Comparison of ENCODE assay signal across 8 cellular contexts in the genomic region with DNA sequence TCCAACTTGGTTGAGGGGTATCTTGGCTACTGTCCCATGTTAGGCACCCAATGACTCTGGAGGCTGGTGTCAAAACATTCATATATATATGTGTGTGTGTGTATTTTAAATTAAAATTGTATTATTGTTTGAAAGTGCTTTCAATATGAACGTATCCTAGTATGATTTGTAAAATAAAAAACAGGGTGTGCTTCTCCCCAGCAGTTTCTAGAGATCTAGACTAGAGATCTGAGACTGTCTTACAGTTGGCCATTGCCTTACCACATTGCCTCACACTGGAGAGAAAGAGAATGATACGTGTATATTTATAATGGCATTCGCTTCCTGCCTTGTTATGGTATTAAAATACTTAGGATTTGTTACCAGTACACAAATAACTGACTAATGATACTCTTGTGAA. TPM values are rescaled to one million over a fixed set of nuclear protein-coding genes. Genes with fewer than 3 reads are reported as not detected.
DNase-seq lines count a peak whose midpoint lies in the region; ATAC-seq, FAIRE-seq and TF ChIP-seq lines count a peak whose summit lies in the region.

No MANE protein-coding gene starts in this region.

- in situ Hi-C loops in HepG2 (cut with HindIII; ENCODE audit: extremely low pct_ligation_motif_present, low pct_unique_long_range_greater_than_20kb), result no loop called here

- peak overlapping the region; percentile 84 to 96 (median 95) for H3K27ac Mint-ChIP-seq in CD4-positive, alpha-beta memory T cell
- H3K27ac Mint-ChIP-seq in HFFc6, result peak overlapping the region; percentile 97

- TF ChIP-seq EP300 in HepG2 (IDR thresholded peaks at IDR 0.05; ENCODE audit: low read depth in 2 of 2, low read length in 2 of 2), result no peak
- no peak for TF ChIP-seq EP300 in HepG2 (CRISPR knock-in tag; IDR thresholded peaks at IDR 0.05; ENCODE audit: borderline replicate concordance)

- H4K20me1 ChIP-seq in HepG2 (ENCODE audit: insufficient read depth, low read length), result peaks cover 28% of the 10 kb centered on the region

- H3K4me3 ChIP-seq in CD4-positive, alpha-beta memory T cell (ENCODE audit: low read length in 2 of 2), result peak overlapping the region; percentile 77 to 88
- H3K4me3 ChIP-seq in HepG2 (replicated peaks in 1 of 3; ENCODE audit: insufficient read depth in 1 of 3, low read depth in 2 of 3, low read length in 3 of 3) (peak overlapping the region; percentile 89 to 98 (median 96)), thoracic aorta (peak overlapping the region; percentile 92)

- H2AFZ ChIP-seq in HepG2 (ENCODE audit: low read length), result no peak overlapping the region

- intact Hi-C loops in CD4-positive, alpha-beta memory T cell (cut with micrococcal nuclease), result loop anchor here (2.0 kb wide), 2 partner anchors 34 to 150 kb away; no protein-coding TSS in a partner anchor
- intact Hi-C loops in HepG2 (cut with micrococcal nuclease; ENCODE audit: unreplicated experiment), result no loop called here

- H3K27me3 ChIP-seq in CD4-positive, alpha-beta memory T cell (ENCODE audit: insufficient read depth, low read length), result no peaks in the 10 kb centered on the region
- H3K27me3 ChIP-seq in HepG2 (ENCODE audit: control insufficient read depth in 1 of 2, insufficient read depth in 2 of 2, low read length in 2 of 2) (no peaks in the 10 kb centered on the region), thoracic aorta (replicated peaks; ENCODE audit: insufficient read depth) (no peaks in the 10 kb centered on the region)

- peak overlapping the region; percentile 92 for H3K9ac ChIP-seq in HepG2 (ENCODE audit: insufficient read depth, low read depth, low read length)

- H3K27me3 Mint-ChIP-seq in CD4-positive, alpha-beta memory T cell, result no peaks in the 10 kb centered on the region
- peaks cover 3% of the 10 kb centered on the region for H3K27me3 Mint-ChIP-seq in HFFc6 (ENCODE audit: insufficient read depth)

- WGBS in HepG2 (ENCODE audit: low lambda C conversion rate), result 3% methylated on average over 3 of the region's 3 CpGs

- peaks cover 59% of the 10 kb centered on the region for H3K4me1 ChIP-seq in CD4-positive, alpha-beta memory T cell (ENCODE audit: insufficient read depth, low read length)
- H3K4me1 ChIP-seq in HepG2 (ENCODE audit: insufficient read depth, low read length) (peaks cover 56% of the 10 kb centered on the region), thoracic aorta (ENCODE audit: control insufficient read depth in 1 of 2, low read depth in 2 of 2) (peaks cover 28 to 44% of the 10 kb centered on the region in 2 donors)

- H3K4me3 Mint-ChIP-seq in CD4-positive, alpha-beta memory T cell, result peak overlapping the region; percentile 78 to 93 (median 92)
- H3K4me3 Mint-ChIP-seq in HFFc6, result peak overlapping the region; percentile 89

- CTCF ChIA-PET in CD4-positive, alpha-beta memory T cell (lab: Charles Lee; ENCODE audit: partially characterized antibody), result interaction anchor here (0.8 to 3.2 kb wide), 6 partner anchors 12 to 109 kb away, joined by 3 to 16 read pairs (median 4); partner anchors contain the start of gene RGS10
- CTCF ChIA-PET in HepG2 (lab: Yijun Ruan, JAX; ENCODE audit: low intra/inter-chr PET ratio, low total read pairs), result no interaction called here

- no peak for TF ChIP-seq POLR2A in HepG2 (IDR thresholded peaks at IDR 0.05; ENCODE audit: insufficient read depth in 1 of 2, low read depth in 2 of 2, low read length in 2 of 2)

- H3K36me3 ChIP-seq in CD4-positive, alpha-beta memory T cell (ENCODE audit: insufficient read depth, low read length), result peaks cover 8% of the 10 kb centered on the region
- peaks cover 5 to 17% of the 10 kb centered on the region in 2 experiments; a peak in 4 of 5 replicates for H3K36me3 ChIP-seq in HepG2 (replicated peaks in 1 of 2; ENCODE audit: control insufficient read depth in 1 of 2, insufficient read depth in 2 of 2, low read length in 2 of 2)
- H3K36me3 ChIP-seq in thoracic aorta, result no peaks in the 10 kb centered on the region

- H3K4me1 Mint-ChIP-seq in CD4-positive, alpha-beta memory T cell, result peaks cover 46 to 60% (median 51%) of the 10 kb centered on the region in 4 donors
- H3K4me1 Mint-ChIP-seq in HFFc6 (ENCODE audit: low read depth), result peaks cover 52% of the 10 kb centered on the region

- H3K36me3 Mint-ChIP-seq in CD4-positive, alpha-beta memory T cell, result peaks cover 0 to 25% of the 10 kb centered on the region in 2 donors
- H3K36me3 Mint-ChIP-seq in HFFc6 (ENCODE audit: low read depth), result peaks cover 19% of the 10 kb centered on the region

- H3K79me2 ChIP-seq in HepG2 (ENCODE audit: insufficient read depth, low read length), result peaks cover 55% of the 10 kb centered on the region

- peak; percentile 54 to 73 (median 62) for DNase-seq in CD4-positive, alpha-beta memory T cell
- DNase-seq in HFFc6, result peak; percentile 78
- peak; percentile 93 for DNase-seq in RKO (ENCODE audit: low spot score)
- peak; percentile 35 for DNase-seq in HepG2 (ENCODE audit: low spot score)
- DNase-seq in thoracic aorta (ENCODE audit: low spot score), result no peak

- POLR2A ChIA-PET in CD4-positive, alpha-beta memory T cell (lab: Charles Lee; ENCODE audit: partially characterized antibody), result interaction anchor here (0.9 to 6.3 kb wide), 10 partner anchors 9 to 445 kb away, joined by 3 to 84 read pairs (median 6); partner anchors contain the start of genes GRK5, INPP5F, RGS10 and TIAL1
- POLR2A ChIA-PET in HepG2 (lab: Yijun Ruan, JAX), result interaction anchor here (1.1 to 1.6 kb wide), 3 partner anchors 10 to 240 kb away, joined by 3 to 4 read pairs (median 3); partner anchors contain the start of gene SEC23IP

- H3K9me3 ChIP-seq in CD4-positive, alpha-beta memory T cell (ENCODE audit: control insufficient read depth in 1 of 2, low read length in 2 of 2), result no peaks in the 10 kb centered on the region
- H3K9me3 ChIP-seq in HepG2 (ENCODE audit: low read length), result no peaks in the 10 kb centered on the region
- no peaks in the 10 kb centered on the region for H3K9me3 ChIP-seq in thoracic aorta

- H3K9me3 Mint-ChIP-seq in CD4-positive, alpha-beta memory T cell, result no peaks in the 10 kb centered on the region
- no peaks in the 10 kb centered on the region for H3K9me3 Mint-ChIP-seq in HFFc6

- BruUV-seq in HepG2 (replicated peaks; lab: Mats Ljungman, UMichigan), result no TSS peak

- no peak for TF ChIP-seq RAD21 in HepG2 (CRISPR knock-in tag; IDR thresholded peaks at IDR 0.05)

- ATAC-seq in HepG2 (peak; percentile 50), thoracic aorta (ENCODE audit: insufficient number of reproducible peaks, low FRiP score, low read depth) (no peak), HG03097 (IDR thresholded peaks at IDR 0.05; ENCODE audit: low FRiP score, unreplicated experiment) (no peak), HG03039 (IDR thresholded peaks at IDR 0.05; ENCODE audit: unreplicated experiment) (no peak)

- peak overlapping the region; percentile 87 for H3K27ac ChIP-seq in CD4-positive, alpha-beta memory T cell (ENCODE audit: low read depth, low read length)
- peak overlapping the region; percentile 97 for H3K27ac ChIP-seq in cingulate gyrus (ENCODE audit: low read depth, low read length)
- peak overlapping the region; percentile 81 for H3K27ac ChIP-seq in HepG2 (ENCODE audit: extremely low read length, insufficient read depth, low read length)
- H3K27ac ChIP-seq in thoracic aorta, result peak overlapping the region; percentile 99

- FAIRE-seq in HepG2 (lab: Jason Lieb, UNC), result peak; percentile 36

- peak overlapping the region; percentile 79 for H3K4me2 ChIP-seq in HepG2 (ENCODE audit: low read depth, low read length)

- peak; percentile 49 for TF ChIP-seq CTCF in HFFc6 (IDR thresholded peaks at IDR 0.05)
- TF ChIP-seq CTCF in HepG2 (CRISPR knock-in tag; IDR thresholded peaks at IDR 0.05), result peak; percentile 43
- TF ChIP-seq CTCF in thoracic aorta (IDR thresholded peaks at IDR 0.05), result no peak

RNA-seq across cellular contexts. Expression of gene BAG3, which starts 1.2 kb away (rescaled TPM):
- 10 to 100 TPM; 20.8 to 21.6 TPM for total RNA-seq in CD4-positive, alpha-beta memory T cell
- polyA plus RNA-seq in CD4-positive, alpha-beta memory T cell, result 10 to 100 TPM in 1 of 2 donors, 1 to 10 TPM in 1; 8.5 to 27.3 TPM
- total RNA-seq in HFFc6 (2021; fragmentation: NEBNext Ultra II Directional; extraction: Animal tissue kit (Norgen Biotek cat#: 25700)), result 100 to 1,000 TPM in 4 of 6 experiments, 10 to 100 TPM in 2; 97.2 to 108 (median 101) TPM
- 6.7 and 7.9 TPM in 2 replicates for total RNA-seq in HepG2 (2016; rRNA removed; fragmentation: Illumina TruSeq; extraction: Trizol)
- total RNA-seq in HepG2 (2016; cell fraction: cytosol; rRNA removed; fragmentation: Illumina TruSeq; extraction: Trizol; ENCODE audit: low read depth), result 1.7 and 2.0 TPM in 2 replicates
- 6.7 and 7.5 TPM in 2 replicates for total RNA-seq in HepG2 (2016; cell fraction: insoluble cytoplasmic fraction; rRNA removed; fragmentation: Illumina TruSeq; extraction: Trizol)
- 4.9 and 5.1 TPM in 2 replicates for total RNA-seq in HepG2 (2016; cell fraction: membrane; rRNA removed; fragmentation: Illumina TruSeq; extraction: Trizol)
- 4.8 and 6.3 TPM in 2 replicates for total RNA-seq in HepG2 (2016; cell fraction: nucleus; rRNA removed; fragmentation: Illumina TruSeq; extraction: Trizol)
- polyA plus RNA-seq in HepG2 (2011; rRNA removed), result 2.9 and 3.0 TPM in 2 replicates
- polyA plus RNA-seq in HepG2 (2011; cell fraction: cytosol; rRNA removed), result 2.5 and 3.1 TPM in 2 replicates
- 9.0 and 9.5 TPM in 2 replicates for polyA plus RNA-seq in HepG2 (2011; cell fraction: nucleus; rRNA removed)
- polyA plus RNA-seq in HepG2 (2012), result 12.7 and 14.8 TPM in 2 replicates
- 1.9 and 2.1 TPM in 2 replicates for polyA plus RNA-seq in HepG2 (2016; cell fraction: cytosol; fragmentation: Illumina TruSeq; extraction: Trizol; ENCODE audit: low read depth)
- polyA plus RNA-seq in HepG2 (2016; cell fraction: insoluble cytoplasmic fraction; fragmentation: Illumina TruSeq; extraction: Trizol; ENCODE audit: low read depth), result 15.1 and 20.8 TPM in 2 replicates
- 3.2 and 4.9 TPM in 2 replicates for polyA plus RNA-seq in HepG2 (2016; cell fraction: membrane; fragmentation: Illumina TruSeq; extraction: Trizol; ENCODE audit: low read depth)
- polyA plus RNA-seq in HepG2 (2016; cell fraction: nucleus; fragmentation: Illumina TruSeq; extraction: Trizol; ENCODE audit: insufficient read depth, low read depth), result 14.7 and 18.1 TPM in 2 replicates
- 3.1 and 5.4 TPM in 2 replicates for polyA minus RNA-seq in HepG2 (2011; rRNA and poly(A)+ RNA removed; ENCODE audit: low replicate concordance)
- 6.2 and 6.5 TPM in 2 replicates for polyA minus RNA-seq in HepG2 (2011; cell fraction: cytosol; rRNA and poly(A)+ RNA removed)
- polyA minus RNA-seq in HepG2 (2011; cell fraction: nucleus; rRNA and poly(A)+ RNA removed), result 2.2 and 3.2 TPM in 2 replicates
- total RNA-seq in thoracic aorta, result 10 to 100 TPM; 48.9 to 87.6 TPM

RNA-seq across cellular contexts. Expression of gene TIAL1, which starts 55.6 kb away (rescaled TPM):
- 100 to 1,000 TPM; 201 to 212 TPM for total RNA-seq in CD4-positive, alpha-beta memory T cell
- 10 to 100 TPM in 1 of 2 donors, 1 to 10 TPM in 1; 8.8 to 12.0 TPM for polyA plus RNA-seq in CD4-positive, alpha-beta memory T cell
- 100 to 1,000 TPM; 129 to 149 (median 134) TPM for total RNA-seq in HFFc6 (2021; fragmentation: NEBNext Ultra II Directional; extraction: Animal tissue kit (Norgen Biotek cat#: 25700))
- total RNA-seq in HepG2 (2016; rRNA removed; fragmentation: Illumina TruSeq; extraction: Trizol) (31.5 and 36.6 TPM in 2 replicates), thoracic aorta (10 to 100 TPM; 72.4 to 79.5 TPM)
- total RNA-seq in HepG2 (2016; cell fraction: cytosol; rRNA removed; fragmentation: Illumina TruSeq; extraction: Trizol; ENCODE audit: low read depth), result 19.8 and 22.7 TPM in 2 replicates
- 32.7 and 33.0 TPM in 2 replicates for total RNA-seq in HepG2 (2016; cell fraction: insoluble cytoplasmic fraction; rRNA removed; fragmentation: Illumina TruSeq; extraction: Trizol)
- total RNA-seq in HepG2 (2016; cell fraction: membrane; rRNA removed; fragmentation: Illumina TruSeq; extraction: Trizol), result 32.9 and 34.8 TPM in 2 replicates
- 74.7 and 93.9 TPM in 2 replicates for total RNA-seq in HepG2 (2016; cell fraction: nucleus; rRNA removed; fragmentation: Illumina TruSeq; extraction: Trizol)
- 145 and 148 TPM in 2 replicates for polyA plus RNA-seq in HepG2 (2011; rRNA removed)
- 29.6 and 41.0 TPM in 2 replicates for polyA plus RNA-seq in HepG2 (2011; cell fraction: cytosol; rRNA removed)
- polyA plus RNA-seq in HepG2 (2011; cell fraction: nucleus; rRNA removed), result 368 and 448 TPM in 2 replicates
- 152 and 155 TPM in 2 replicates for polyA plus RNA-seq in HepG2 (2012)
- 16.3 and 18.6 TPM in 2 replicates for polyA plus RNA-seq in HepG2 (2016; cell fraction: cytosol; fragmentation: Illumina TruSeq; extraction: Trizol; ENCODE audit: low read depth)
- 72.0 and 75.0 TPM in 2 replicates for polyA plus RNA-seq in HepG2 (2016; cell fraction: insoluble cytoplasmic fraction; fragmentation: Illumina TruSeq; extraction: Trizol; ENCODE audit: low read depth)
- 36.1 and 39.6 TPM in 2 replicates for polyA plus RNA-seq in HepG2 (2016; cell fraction: membrane; fragmentation: Illumina TruSeq; extraction: Trizol; ENCODE audit: low read depth)
- 291 and 317 TPM in 2 replicates for polyA plus RNA-seq in HepG2 (2016; cell fraction: nucleus; fragmentation: Illumina TruSeq; extraction: Trizol; ENCODE audit: insufficient read depth, low read depth)
- polyA minus RNA-seq in HepG2 (2011; rRNA and poly(A)+ RNA removed; ENCODE audit: low replicate concordance), result 17.9 and 42.2 TPM in 2 replicates
- polyA minus RNA-seq in HepG2 (2011; cell fraction: cytosol; rRNA and poly(A)+ RNA removed), result 27.6 and 31.4 TPM in 2 replicates
- 199 and 216 TPM in 2 replicates for polyA minus RNA-seq in HepG2 (2011; cell fraction: nucleus; rRNA and poly(A)+ RNA removed)
